Comparison of ENCODE assay signal across 16 cellular contexts in the genomic region with DNA sequence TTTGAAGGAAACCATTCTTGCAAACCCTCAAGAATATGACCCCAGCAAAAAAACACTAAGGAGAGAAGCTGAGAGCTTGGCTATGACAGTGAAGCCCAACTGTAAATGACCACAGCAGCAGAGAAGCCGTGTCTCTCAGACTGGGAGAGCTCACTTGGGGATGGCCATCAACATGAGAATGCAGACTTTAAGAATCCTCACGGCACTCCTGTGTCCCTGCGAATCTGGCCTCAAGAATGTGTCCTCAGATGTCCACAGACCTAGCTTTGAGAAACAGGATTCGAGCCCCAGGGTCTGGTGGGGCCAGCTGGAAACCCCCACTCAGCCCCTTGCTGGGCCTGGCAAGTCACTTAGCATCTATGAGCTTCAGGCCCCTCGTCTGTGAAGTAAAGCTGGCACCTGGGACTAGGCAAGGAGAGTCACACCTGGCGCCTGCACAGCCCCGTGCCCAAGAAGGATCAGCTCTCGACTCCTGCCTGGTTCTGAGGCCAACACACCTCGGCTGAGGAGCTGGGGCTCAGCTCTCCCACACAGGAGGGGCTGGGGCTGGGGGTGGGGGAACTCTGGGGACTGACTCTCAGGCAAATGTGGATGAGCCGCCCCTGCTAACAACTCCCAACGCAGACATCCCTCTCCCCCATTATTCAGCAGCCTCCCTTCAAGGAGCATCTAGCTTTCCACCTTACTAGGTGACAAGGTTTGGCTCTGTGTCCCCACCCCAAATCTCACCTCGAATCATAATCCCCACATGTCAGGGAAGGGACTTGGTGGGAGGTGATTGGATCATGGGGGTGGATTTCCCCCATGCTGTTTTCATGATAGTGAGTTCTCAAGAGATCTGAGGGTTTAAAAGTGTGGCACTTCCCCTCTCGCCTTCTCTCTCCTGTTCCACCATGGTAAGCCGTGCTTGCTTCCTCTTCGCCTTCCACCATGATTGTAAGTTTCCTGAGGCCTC.
DNase-seq lines count a peak whose midpoint lies in the region; ATAC-seq, FAIRE-seq and TF ChIP-seq lines count a peak whose summit lies in the region.
"Had no signal": no experiment of that assay in that cellular context is flagged by ENCODE, and none has a peak within 500 bp of the region (broad histone marks: within the 10 kb centered on the region; RNA-seq: fewer than 3 reads in every experiment).

No MANE protein-coding gene starts in this region.

- H3K27ac ChIP-seq in BLaER1: no peak overlapping the region
- H3K27ac ChIP-seq in HEK293 (ENCODE audit: extremely low read depth, low read depth, low read length): no peak overlapping the region
- H3K27ac ChIP-seq in substantia nigra (ENCODE audit: low read depth, low read length, poor library complexity, severe bottlenecking): no peak overlapping the region
- no peak overlapping the region for H3K27ac ChIP-seq in kidney (ENCODE audit: low read depth in 2 of 2, low read length in 2 of 2)
- H3K27ac ChIP-seq: C4-2B had no signal

- no peaks in the 10 kb centered on the region for H3K9me3 Mint-ChIP-seq in activated T-helper 17 cell treated with anti-CD3 and anti-CD28 coated beads, Interleukin-2, amount 50 U/mL, for 72 hours
- H3K9me3 Mint-ChIP-seq: CD4-positive, alpha-beta T cell had no signal

- 0 out of 2 replicates have a peak overlapping the region, but pooled peaks have one; percentile 14 for H3K4me2 ChIP-seq in BLaER1

- no peak overlapping the region for H3K4me3 Mint-ChIP-seq in activated T-helper 17 cell treated with anti-CD3 and anti-CD28 coated beads, Interleukin-2, amount 50 U/mL, for 72 hours
- H3K4me3 Mint-ChIP-seq: B cell; CD4-positive, alpha-beta T cell; H9 had no signal

- POLR2A ChIA-PET in HEK293 (lab: Yijun Ruan, JAX): no interaction called here

- CTCF ChIA-PET in HEK293 (lab: Yijun Ruan, JAX): interaction anchor here (0.5 to 1.3 kb wide), 4 partner anchors 11 to 106 kb away, joined by 3 to 5 read pairs (median 4); no protein-coding TSS in a partner anchor

- no peak overlapping the region for H3K9ac ChIP-seq in BLaER1
- no peak overlapping the region for H3K9ac ChIP-seq in kidney (ENCODE audit: low read length in 2 of 2)

- H3K4me1 ChIP-seq in BLaER1 (peaks cover 23% of the 10 kb centered on the region), HEK293 (ENCODE audit: control insufficient read depth, insufficient read depth, low read length) (no peaks in the 10 kb centered on the region), kidney (ENCODE audit: control insufficient read depth in 1 of 2, insufficient read depth in 1 of 2, low read depth in 1 of 2, low read length in 2 of 2) (no peaks in the 10 kb centered on the region)

- ATAC-seq in activated T-helper 17 cell treated with anti-CD3 and anti-CD28 coated beads, Interleukin-2, amount 50 U/mL, for 72 hours (replicated peaks): no peak

- no peaks in the 10 kb centered on the region for H3K27me3 ChIP-seq in BLaER1

- intact Hi-C loops in head of caudate nucleus (cut with DNase I): no loop called here
- intact Hi-C loops in kidney (cut with DNase I): no loop called here

- TF ChIP-seq CTCF in HEK293 (tag by site-specific recombination; IDR thresholded peaks at IDR 0.05) (no peak), kidney (IDR thresholded peaks at IDR 0.05; ENCODE audit: borderline replicate concordance, extremely low read depth, insufficient read depth) (no peak)

- H4K20me1 ChIP-seq in BLaER1: peaks cover 6% of the 10 kb centered on the region; the same call in 1 of the 2 replicates

- H3K4me3 ChIP-seq in BLaER1 (no peak overlapping the region), HEK293 (ENCODE audit: low read depth, low read length) (no peak overlapping the region), kidney (ENCODE audit: low read length in 2 of 2) (no peak overlapping the region)

- FAIRE-seq in kidney (lab: Jason Lieb, UNC): no peak

- H3K9me3 ChIP-seq in BLaER1: no peaks in the 10 kb centered on the region
- no peaks in the 10 kb centered on the region for H3K9me3 ChIP-seq in HEK293 (ENCODE audit: control insufficient read depth, insufficient read depth, low read depth, low read length)
- H3K9me3 ChIP-seq in kidney (ENCODE audit: control insufficient read depth in 1 of 2, low read length in 2 of 2): no peaks in the 10 kb centered on the region

- DNase-seq in DMS79 treated with DMSO at 0.1 percent for 48 hours (lab: John Stamatoyannopoulos, UW): peak; percentile 75
- DNase-seq in head of caudate nucleus: peak in 23 of 42 donors; percentile 26 to 79 (median 47)
- no peak for DNase-seq in substantia nigra (lab: John Stamatoyannopoulos, UW)
- no peak for DNase-seq in COLO829 (ENCODE audit: low spot score)
- DNase-seq in kidney: no peak
- DNase-seq: Calu3; CD4-positive, alpha-beta T cell; GDM1; GOT3; H9; KG1 had no signal

- no peaks in the 10 kb centered on the region for H3K36me3 Mint-ChIP-seq in activated T-helper 17 cell treated with anti-CD3 and anti-CD28 coated beads, Interleukin-2, amount 50 U/mL, for 72 hours (ENCODE audit: low read depth)

- H3K4me1 Mint-ChIP-seq in activated T-helper 17 cell treated with anti-CD3 and anti-CD28 coated beads, Interleukin-2, amount 50 U/mL, for 72 hours: peaks cover 9% of the 10 kb centered on the region

- no peak overlapping the region for H3K27ac Mint-ChIP-seq in activated T-helper 17 cell treated with anti-CD3 and anti-CD28 coated beads, Interleukin-2, amount 50 U/mL, for 72 hours
- H3K27ac Mint-ChIP-seq: B cell; CD4-positive, alpha-beta T cell; H9 had no signal

- H3K36me3 ChIP-seq in BLaER1 (no peaks in the 10 kb centered on the region), HEK293 (ENCODE audit: control insufficient read depth in 2 of 2, insufficient read depth in 1 of 2, low read length in 2 of 2) (no peaks in the 10 kb centered on the region), kidney (ENCODE audit: control insufficient read depth in 1 of 2, insufficient read depth in 2 of 2, low read length in 2 of 2) (no peaks in the 10 kb centered on the region)

- H3K27me3 Mint-ChIP-seq in activated T-helper 17 cell treated with anti-CD3 and anti-CD28 coated beads, Interleukin-2, amount 50 U/mL, for 72 hours: no peaks in the 10 kb centered on the region
- H3K27me3 Mint-ChIP-seq: CD4-positive, alpha-beta T cell had no signal

TF ChIP-seq in HEK293, 187 proteins besides CTCF, POLR2A, EP300 and RAD21:
- 0 out of 2 replicates have a peak, but pooled peaks have one; percentile 14 for TF ChIP-seq ZFHX2 (tag by site-specific recombination; conservative IDR thresholded peaks at IDR 0.05)
- TF ChIP-seq ZNF560 (tag by site-specific recombination; IDR thresholded peaks at IDR 0.05; ENCODE audit: borderline replicate concordance): no peak
- TF ChIP-seq ZFP41 (tag by site-specific recombination; IDR thresholded peaks at IDR 0.05; ENCODE audit: borderline replicate concordance): no peak
- TF ChIP-seq ZNF10 (tag by site-specific recombination; IDR thresholded peaks at IDR 0.05): no peak

Comparison
In these comparisons a context has a peak if more than half of its experiments do, and no peak if none do; other contexts are left out.
1. DNase-seq: peak in DMS79 treated with DMSO at 0.1 percent for 48 hours (single experiment) and head of caudate nucleus (23 of 42); none in substantia nigra (0 of 49), COLO829 (single experiment) and kidney (single experiment).